In genomic region chr15:90291679-90292356, GRCh38 we compare ENCODE assay signal across 11 cellular contexts. TPM values are rescaled to one million over a fixed set of nuclear protein-coding genes. Genes with fewer than 3 reads are reported as not detected.
DNase-seq lines count a peak whose midpoint lies in the region; ATAC-seq, FAIRE-seq and TF ChIP-seq lines count a peak whose summit lies in the region.
"Had no signal": no experiment of that assay in that cellular context is flagged by ENCODE, and none has a peak within 500 bp of the region (broad histone marks: within the 10 kb centered on the region; RNA-seq: fewer than 3 reads in every experiment).

No MANE protein-coding gene starts in this region.

- no peak overlapping the region for H3K27ac ChIP-seq in gastrocnemius medialis
- H3K27ac ChIP-seq: gastroesophageal sphincter, SJSA1 had no signal

- no peaks in the 10 kb centered on the region for H3K4me1 ChIP-seq in gastrocnemius medialis
- H3K4me1 ChIP-seq: SJSA1 had no signal

- ATAC-seq in gastrocnemius medialis = no peak
- ATAC-seq: gastroesophageal sphincter had no signal

- peak; percentile 72 for FAIRE-seq in GM12892 (lab: Jason Lieb, UNC)
- FAIRE-seq: A204.1 had no signal

- peak; percentile 52 for DNase-seq in DMS53 (lab: John Stamatoyannopoulos, UW)
- DNase-seq in DMS53 treated with DMSO at 0.1 percent for 48 hours (lab: John Stamatoyannopoulos, UW; ENCODE audit: unreplicated experiment) = no peak
- DNase-seq in GM12892 (ENCODE audit: insufficient read length) = peak; percentile 31
- peak; percentile 74 for DNase-seq in NCI-H69 (lab: John Stamatoyannopoulos, UW)
- DNase-seq in epithelial cell of esophagus (ENCODE audit: low read depth) = peak; percentile 59
- no peak for DNase-seq in kidney glomerular epithelial cell (lab: John Stamatoyannopoulos, UW)
- no peak for DNase-seq in C1 segment of cervical spinal cord (lab: John Stamatoyannopoulos, UW)
- no peak for DNase-seq in gastrocnemius medialis

- in situ Hi-C loops in gastrocnemius medialis (cut with MboI; ENCODE audit: low sequenced_read_pairs in 4 of 4) = no loop called here

- no peak for TF ChIP-seq CTCF in epithelial cell of esophagus (IDR thresholded peaks at IDR 0.05; ENCODE audit: insufficient read depth, low read depth, low read length, missing control alignments)
- no peak for TF ChIP-seq CTCF in gastrocnemius medialis (IDR thresholded peaks at IDR 0.05 in 4 of 5, conservative IDR thresholded peaks at IDR 0.05 in 1 of 5)

- no peaks in the 10 kb centered on the region for H3K36me3 ChIP-seq in gastrocnemius medialis
- H3K36me3 ChIP-seq: gastroesophageal sphincter, SJSA1 had no signal

- no peaks in the 10 kb centered on the region for H3K9me3 ChIP-seq in gastrocnemius medialis
- H3K9me3 ChIP-seq: gastroesophageal sphincter, SJSA1 had no signal

- intact Hi-C loops in gastrocnemius medialis (cut with DNase I; ENCODE audit: low total_unique reads) = no loop called here

- H3K27me3 ChIP-seq in gastrocnemius medialis = no peaks in the 10 kb centered on the region
- H3K27me3 ChIP-seq: gastroesophageal sphincter, SJSA1 had no signal

- TF ChIP-seq POLR2A in GM12892 (IDR thresholded peaks at IDR 0.05; ENCODE audit: low read depth, low read length) = no peak
- no peak for TF ChIP-seq POLR2A in gastrocnemius medialis (IDR thresholded peaks at IDR 0.05)

- no peak overlapping the region for H3K4me3 ChIP-seq in epithelial cell of esophagus (ENCODE audit: low read length)
- no peak overlapping the region for H3K4me3 ChIP-seq in gastrocnemius medialis
- H3K4me3 ChIP-seq: gastroesophageal sphincter, SJSA1 had no signal

RNA-seq across cellular contexts. Expression of gene NGRN, which starts 26.3 kb away (rescaled TPM):
- polyA plus RNA-seq in GM12892 (2012; ENCODE audit: missing spikeins) = 14.8 TPM
- 100 to 1,000 TPM; 160 to 323 (median 274) TPM for total RNA-seq in gastrocnemius medialis

RNA-seq across cellular contexts. Expression of gene TTLL13, which starts 42.5 kb away (rescaled TPM):
- 0.23 TPM for polyA plus RNA-seq in GM12892 (2012; ENCODE audit: missing spikeins)
- not detected for total RNA-seq in gastrocnemius medialis
- total RNA-seq: SJSA1 had no signal

RNA-seq across cellular contexts. Expression of gene GDPGP1, which starts 57.8 kb away (rescaled TPM):
- polyA plus RNA-seq in GM12892 (2012; ENCODE audit: missing spikeins) = 3.2 TPM
- 1 to 10 TPM; 1.8 to 6.9 (median 4.3) TPM for total RNA-seq in gastrocnemius medialis

RNA-seq across cellular contexts. Expression of gene CIB1, which starts 58.1 kb away (rescaled TPM):
- 82.3 TPM for polyA plus RNA-seq in GM12892 (2012; ENCODE audit: missing spikeins)
- total RNA-seq in gastrocnemius medialis = 10 to 100 TPM; 15.5 to 43.4 (median 30.7) TPM

Comparison
In these comparisons a context has a peak if more than half of its experiments do, and no peak if none do; other contexts are left out.
1. DNase-seq: peak in DMS53 (single experiment), GM12892 (single experiment), NCI-H69 (single experiment) and epithelial cell of esophagus (single experiment); none in DMS53 treated with DMSO at 0.1 percent for 48 hours (single experiment), kidney glomerular epithelial cell (single experiment), C1 segment of cervical spinal cord (0 of 14) and gastrocnemius medialis (0 of 2).